ENCODE assay signal across 19 cellular contexts in the genomic region with DNA sequence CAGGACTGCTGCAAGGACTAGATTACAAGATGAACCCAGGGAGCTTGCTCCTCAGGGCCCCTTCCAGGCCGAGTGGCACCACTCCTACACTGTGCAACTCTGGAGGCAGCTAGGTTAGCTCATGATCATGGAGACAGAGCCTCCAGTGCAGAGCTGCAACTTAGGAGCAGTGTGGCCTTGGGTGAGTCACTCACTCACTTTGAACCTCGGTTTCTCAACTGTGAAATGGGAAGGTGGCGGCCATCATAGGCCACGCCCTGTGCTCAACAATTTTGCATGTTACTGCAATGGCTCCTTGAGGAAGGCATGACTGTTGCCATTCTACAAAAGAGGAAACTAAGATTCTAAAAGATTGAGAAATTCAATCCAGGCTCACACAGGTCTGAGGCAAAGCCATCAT. TPM values are rescaled to one million over a fixed set of nuclear protein-coding genes. Genes with fewer than 3 reads are reported as not detected.
"Had no signal": no experiment of that assay in that cellular context is flagged by ENCODE, and none has a peak within 500 bp of the region (broad histone marks: within the 10 kb centered on the region; RNA-seq: fewer than 3 reads in every experiment).

No MANE protein-coding gene starts in this region.

- H3K27ac ChIP-seq: breast epithelium, heart left ventricle, parathyroid adenoma, skin epidermis, stomach, thoracic aorta, VCaP had no signal

- ATAC-seq: left lobe of liver had no signal

- DNase-seq: activated CD4-positive, alpha-beta T cell treated with anti-CD3 and anti-CD28 coated beads, Interleukin-2, amount 10 ng/mL, durations not matched to agents 24 days and 14 days; activated effector memory CD4-positive, alpha-beta T cell treated with anti-CD3 and anti-CD28 coated beads, Interleukin-2, amount 50 U/mL, for 16 hours; amygdala; effector CD4-positive, alpha-beta T cell; islet precursor cell; stimulated activated CD4-positive, alpha-beta T cell treated with anti-CD3 and anti-CD28 coated beads, Interleukin-4, amount 100 ng/mL, for 4 hours; stomach had no signal

- H3K27me3 ChIP-seq: breast epithelium, heart left ventricle, stomach had no signal

- H3K4me3 ChIP-seq: breast epithelium, heart left ventricle, skin epidermis, stomach, thoracic aorta had no signal

- H3K9me3 ChIP-seq: breast epithelium, heart left ventricle, stomach, thoracic aorta had no signal

- H3K4me1 ChIP-seq: breast epithelium, parathyroid adenoma, stomach had no signal

RNA-seq across cellular contexts. Expression of a gene that starts 11.2 kb away (rescaled TPM):
- total RNA-seq: endothelial cell of umbilical vein, fibroblast of lung, frontal cortex, left lobe of liver, neural crest cell, renal cortical epithelial cell had no signal

RNA-seq across cellular contexts. Expression of a gene that starts 45.8 kb away (rescaled TPM):
- total RNA-seq: activated CD4-positive, alpha-beta T cell treated with anti-CD3 and anti-CD28 coated beads, Interleukin-2, amount 10 ng/mL, durations not matched to agents 24 days and 14 days; breast epithelium; endothelial cell of umbilical vein; fibroblast of lung; heart left ventricle; neural crest cell; renal cortical epithelial cell; thoracic aorta had no signal
